In the genomic region with DNA sequence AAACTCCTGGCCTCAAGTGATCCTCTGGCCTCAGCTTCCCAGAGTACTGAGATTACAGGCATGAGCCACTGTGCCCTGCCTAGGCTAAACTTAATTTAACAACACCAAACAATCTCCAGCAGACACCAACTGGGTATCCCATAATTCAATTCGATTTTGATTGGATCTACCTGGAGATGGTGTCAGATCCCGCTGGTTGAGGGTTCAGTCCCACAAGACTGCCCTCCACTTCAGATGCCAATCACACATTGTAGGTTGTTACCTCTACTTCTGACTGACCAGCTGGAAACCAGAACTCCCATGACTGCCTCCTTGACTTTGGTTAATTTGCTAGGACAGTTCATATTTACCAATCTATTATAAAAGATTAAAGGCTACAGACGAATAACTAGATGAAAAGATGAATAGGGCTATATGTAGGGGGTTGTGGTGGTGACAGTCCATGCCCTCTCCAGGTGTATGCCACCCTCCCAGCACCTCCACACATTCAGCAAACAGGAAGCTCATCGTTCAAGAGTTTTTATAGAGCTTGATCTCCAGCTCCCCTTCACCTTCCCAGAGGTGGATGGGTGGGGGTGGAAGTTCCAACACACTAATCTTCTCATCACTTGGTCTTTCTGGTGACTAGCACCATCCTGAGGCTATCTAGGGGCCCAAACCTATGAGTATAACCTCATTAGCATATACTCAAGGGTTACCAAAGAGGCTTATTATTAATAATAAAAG, we compare ENCODE assay signal across 1 cellular context.
TF ChIP-seq lines count a peak whose summit lies in the region.

No MANE protein-coding gene starts in this region.

TF ChIP-seq in HepG2, 621 proteins besides CTCF, POLR2A, EP300 and RAD21:
- TF ChIP-seq NCOA5 (CRISPR knock-in tag; IDR thresholded peaks at IDR 0.05) (no peak), ZNF709 (CRISPR knock-in tag; IDR thresholded peaks at IDR 0.05) (no peak)
TF ChIP-seq in HepG2: peak in this region for 0.
